In the genomic region with DNA sequence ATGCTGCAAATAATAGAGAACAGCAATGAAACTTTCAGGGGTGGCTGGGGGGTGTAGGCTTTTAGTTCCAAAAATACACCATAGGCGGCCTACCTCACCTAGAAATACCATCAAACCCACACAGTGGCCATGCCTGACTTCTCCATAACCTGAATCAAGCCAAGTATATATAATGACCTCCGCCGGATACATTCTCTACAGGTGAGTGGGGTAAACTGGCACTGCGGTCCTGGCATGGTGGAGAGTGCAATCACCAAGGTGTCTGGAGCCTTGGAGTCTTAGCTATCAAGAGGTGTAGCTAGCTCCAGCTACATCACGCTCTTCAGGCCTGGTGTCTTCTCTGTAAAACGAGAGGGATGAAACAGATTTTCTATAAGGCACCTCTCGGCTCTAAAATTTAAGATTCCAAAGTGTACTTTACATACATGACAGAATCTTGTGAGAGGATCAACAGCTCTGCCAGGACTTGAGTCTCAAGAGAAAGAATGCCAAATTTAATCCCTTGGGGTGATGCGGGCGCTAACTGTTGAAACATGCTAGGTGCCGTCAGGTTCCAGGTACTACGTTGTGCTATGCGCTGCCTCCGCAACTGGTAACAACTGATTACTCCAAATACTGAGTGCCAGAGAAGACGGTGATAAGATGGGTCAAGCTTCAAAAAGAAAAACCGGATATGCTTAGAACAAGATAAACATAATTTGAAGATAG, we compare ENCODE assay signal across 8 cellular contexts. TPM values are rescaled to one million over a fixed set of nuclear protein-coding genes. Genes with fewer than 3 reads are reported as not detected.
DNase-seq lines count a peak whose midpoint lies in the region; ATAC-seq, FAIRE-seq and TF ChIP-seq lines count a peak whose summit lies in the region.

No MANE protein-coding gene starts in this region.

- POLR2A ChIA-PET in HCT116 (lab: Charles Lee) (no interaction called here), HEK293T (lab: Yijun Ruan, JAX) (interaction anchor here (0.8 to 3.7 kb wide), 12 partner anchors 8 to 164 kb away, joined by 3 to 17 read pairs (median 4); a partner anchor contains a TSS)

- no peak for TF ChIP-seq POLR2A in HCT116 (IDR thresholded peaks at IDR 0.05; ENCODE audit: borderline replicate concordance, extremely low read depth, insufficient read depth, insufficient read length)

- RAD21 ChIA-PET in HCT116 (lab: Charles Lee; ENCODE audit: low non-redundant PET in 1 of 2, low total read pairs in 2 of 2, uncharacterized antibody in 2 of 2, unreplicated experiment in 2 of 2) = no interaction called here

- no peak for TF ChIP-seq RAD21 in HCT116 (IDR thresholded peaks at IDR 0.05; ENCODE audit: low read depth)

- ATAC-seq in HCT116 (no peak), HG03159 (IDR thresholded peaks at IDR 0.05; ENCODE audit: unreplicated experiment) (no peak)

- no peak overlapping the region for H2AFZ ChIP-seq in HCT116 (ENCODE audit: low read depth, low read length, poor library complexity, severe bottlenecking)

- no peak for TF ChIP-seq CTCF in HCT116 (IDR thresholded peaks at IDR 0.05 in 2 of 3, conservative IDR thresholded peaks at IDR 0.05 in 1 of 3; ENCODE audit: borderline replicate concordance in 1 of 3, insufficient read depth in 1 of 3, low read depth in 2 of 3, low read length in 2 of 3)
- no peak for TF ChIP-seq CTCF in VCaP (conservative IDR thresholded peaks at IDR 0.05)

- no peaks in the 10 kb centered on the region for H3K9me3 ChIP-seq in HCT116 (ENCODE audit: control insufficient read depth in 1 of 2, insufficient read depth in 1 of 2, low read depth in 1 of 2, low read length in 2 of 2)
- H3K9me3 ChIP-seq in duodenal mucosa (ENCODE audit: control insufficient read depth in 1 of 2, low read length in 2 of 2) = no peaks in the 10 kb centered on the region
- no peaks in the 10 kb centered on the region for H3K9me3 ChIP-seq in muscle layer of duodenum (ENCODE audit: control insufficient read depth in 1 of 2, low read length in 2 of 2)

- H3K4me1 ChIP-seq in HCT116 (ENCODE audit: control insufficient read depth in 1 of 2, insufficient read depth in 2 of 2, low read length in 2 of 2) = peaks cover 30 to 51% of the 10 kb centered on the region in 2 experiments
- peaks cover 34 to 44% of the 10 kb centered on the region in 2 donors for H3K4me1 ChIP-seq in duodenal mucosa (ENCODE audit: control insufficient read depth in 1 of 2, insufficient read depth in 2 of 2, low read length in 2 of 2)
- peaks cover 27 to 34% of the 10 kb centered on the region in 2 donors for H3K4me1 ChIP-seq in muscle layer of duodenum (ENCODE audit: control insufficient read depth in 1 of 2, insufficient read depth in 2 of 2, low read length in 2 of 2)

- no TSS peak for BruUV-seq in HCT116 (replicated peaks; lab: Mats Ljungman, UMichigan)

- H3K27ac ChIP-seq in HCT116 (ENCODE audit: low read depth, low read length) (peak overlapping the region; percentile 95), VCaP (peak overlapping the region; percentile 98), duodenal mucosa (ENCODE audit: low read depth, low read length) (peak overlapping the region; percentile 100), muscle layer of duodenum (ENCODE audit: low read length) (peak overlapping the region; percentile 93)

- peak; percentile 16 for DNase-seq in ACHN
- DNase-seq in HCT116 (ENCODE audit: low read depth, low spot score) = no peak
- DNase-seq in HEK293T (ENCODE audit: extremely low spot score) = no peak
- no peak for DNase-seq in frontal cortex (ENCODE audit: low spot score in 2 of 2)

- in situ Hi-C loops in ACHN (cut with HindIII; ENCODE audit: low pct_ligation_motif_present, low pct_unique_long_range_greater_than_20kb, low sequenced_read_pairs) = no loop called here

- H3K36me3 ChIP-seq in HCT116 (ENCODE audit: control insufficient read depth in 1 of 2, insufficient read depth in 2 of 2, low read length in 2 of 2) = peaks cover 0 to 5% of the 10 kb centered on the region in 2 experiments; a peak in 1 of 4 replicates
- H3K36me3 ChIP-seq in duodenal mucosa (ENCODE audit: control insufficient read depth in 1 of 2, insufficient read depth in 2 of 2, low read length in 2 of 2) = no peaks in the 10 kb centered on the region
- H3K36me3 ChIP-seq in muscle layer of duodenum (ENCODE audit: control insufficient read depth in 1 of 2, insufficient read depth in 2 of 2, low read length in 2 of 2) = peaks cover 0 to 8% of the 10 kb centered on the region in 2 donors

- H4K20me1 ChIP-seq in HCT116 (ENCODE audit: insufficient read depth) = no peaks in the 10 kb centered on the region

- no peaks in the 10 kb centered on the region for H3K9me2 ChIP-seq in HCT116 (ENCODE audit: insufficient read depth)

- intact Hi-C loops in HCT116 (cut with micrococcal nuclease) = no loop called here

- H3K4me2 ChIP-seq in HCT116 (ENCODE audit: low read length) = peak overlapping the region; percentile 89

- H3K4me3 ChIP-seq in HCT116 (replicated peaks in 1 of 2; ENCODE audit: low read depth in 1 of 2, low read length in 2 of 2) (peak overlapping the region; percentile 74 to 97), duodenal mucosa (ENCODE audit: low read depth in 1 of 2, low read length in 2 of 2) (peak overlapping the region; percentile 93 to 94), muscle layer of duodenum (ENCODE audit: low read depth in 1 of 2, low read length in 2 of 2) (peak overlapping the region; percentile 81 to 90)

- FAIRE-seq in frontal cortex (lab: Jason Lieb, UNC) = no peak

- H3K79me2 ChIP-seq in HCT116 (ENCODE audit: insufficient read depth, low read length) = peaks cover 76% of the 10 kb centered on the region

- CTCF ChIA-PET in HCT116 (lab: Charles Lee) (interaction anchor here (3.2 kb wide), 1 partner anchor 9 kb away, joined by 9 read pairs; no protein-coding TSS in a partner anchor), HEK293T (lab: Yijun Ruan, JAX) (interaction anchor here (0.9 to 2.6 kb wide), 3 partner anchors 9 to 137 kb away, joined by 3 to 11 read pairs (median 5); no protein-coding TSS in a partner anchor)

- peak overlapping the region; percentile 85 for H3K9ac ChIP-seq in HCT116 (ENCODE audit: low read length)
- H3K9ac ChIP-seq in duodenal mucosa (ENCODE audit: low read depth in 1 of 2, low read length in 2 of 2) = peak overlapping the region; percentile 93 to 97

- H3K27me3 ChIP-seq in HCT116 (ENCODE audit: insufficient read depth, low read length) (no peaks in the 10 kb centered on the region), duodenal mucosa (ENCODE audit: control insufficient read depth in 1 of 2, insufficient read depth in 2 of 2, low read length in 2 of 2) (no peaks in the 10 kb centered on the region), muscle layer of duodenum (ENCODE audit: low read depth, low read length) (no peaks in the 10 kb centered on the region)

TF ChIP-seq in HCT116, 20 proteins besides CTCF, POLR2A, EP300 and RAD21 (continues in another document):
- no peak for TF ChIP-seq SRF (IDR thresholded peaks at IDR 0.05; ENCODE audit: low read depth)
- no peak for TF ChIP-seq ZNF274 (IDR thresholded peaks at IDR 0.05; ENCODE audit: low read depth, low read length)
- TF ChIP-seq EZH2 (IDR thresholded peaks at IDR 0.05) = no peak

TF ChIP-seq in HEK293T, 16 proteins besides CTCF, POLR2A, EP300 and RAD21:
- TF ChIP-seq FOXA1 (IDR thresholded peaks at IDR 0.05) (no peak), ARNT (IDR thresholded peaks at IDR 0.05) (no peak), SUZ12 (IDR thresholded peaks at IDR 0.05) (no peak), ELF4 (IDR thresholded peaks at IDR 0.05) (no peak), NFRKB (IDR thresholded peaks at IDR 0.05) (no peak), L3MBTL2 (conservative IDR thresholded peaks at IDR 0.05) (no peak), SP1 (IDR thresholded peaks at IDR 0.05) (no peak), ZNF384 (IDR thresholded peaks at IDR 0.05) (no peak)
- TF ChIP-seq, protein P1, sequence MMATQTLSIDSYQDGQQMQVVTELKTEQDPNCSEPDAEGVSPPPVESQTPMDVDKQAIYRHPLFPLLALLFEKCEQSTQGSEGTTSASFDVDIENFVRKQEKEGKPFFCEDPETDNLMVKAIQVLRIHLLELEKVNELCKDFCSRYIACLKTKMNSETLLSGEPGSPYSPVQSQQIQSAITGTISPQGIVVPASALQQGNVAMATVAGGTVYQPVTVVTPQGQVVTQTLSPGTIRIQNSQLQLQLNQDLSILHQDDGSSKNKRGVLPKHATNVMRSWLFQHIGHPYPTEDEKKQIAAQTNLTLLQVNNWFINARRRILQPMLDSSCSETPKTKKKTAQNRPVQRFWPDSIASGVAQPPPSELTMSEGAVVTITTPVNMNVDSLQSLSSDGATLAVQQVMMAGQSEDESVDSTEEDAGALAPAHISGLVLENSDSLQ (IDR thresholded peaks at IDR 0.05) = no peak

RNA-seq across cellular contexts. Expression of a gene that starts 1.0 kb away (rescaled TPM):
- total RNA-seq in HCT116 (2021; ENCODE audit: unreplicated experiment) = 19.0 TPM
- polyA plus RNA-seq in HCT116 (2012) = 12.9 and 13.3 TPM in 2 replicates
- 15.5 TPM for total RNA-seq in frontal cortex

RNA-seq across cellular contexts. Expression of a gene that starts 1.9 kb away (rescaled TPM):
- total RNA-seq in HCT116 (2021; ENCODE audit: unreplicated experiment) (20.6 TPM), frontal cortex (52.2 TPM)
- polyA plus RNA-seq in HCT116 (2012) = 9.3 and 11.4 TPM in 2 replicates

RNA-seq across cellular contexts. Expression of a gene that starts 37.3 kb away (rescaled TPM):
- 0.54 TPM for total RNA-seq in HCT116 (2021; ENCODE audit: unreplicated experiment)
- polyA plus RNA-seq in HCT116 (2012) = 0.04 and 0.09 TPM in 2 replicates
- 37.5 TPM for total RNA-seq in frontal cortex

RNA-seq across cellular contexts. Expression of a gene that starts 37.9 kb away (rescaled TPM):
- total RNA-seq in HCT116 (2021; ENCODE audit: unreplicated experiment) (2.5 TPM), frontal cortex (9.0 TPM)
- 1.1 and 1.3 TPM in 2 replicates for polyA plus RNA-seq in HCT116 (2012)

RNA-seq across cellular contexts. Expression of a gene that starts 47.1 kb away (rescaled TPM):
- total RNA-seq in HCT116 (2021; ENCODE audit: unreplicated experiment) (0.47 TPM), frontal cortex (0.82 TPM)
- 0.21 and 0.26 TPM in 2 replicates for polyA plus RNA-seq in HCT116 (2012)

Comparison
In these comparisons a context has a peak if more than half of its experiments do, and no peak if none do; other contexts are left out.
1. RNA of a gene that starts 37.3 kb away (total RNA-seq): 37.5 TPM in frontal cortex (single experiment); 0.54 TPM in HCT116 (single experiment); every median in the first group is over 10 times any median in the second.
2. Peak in every context shown above with its lines, with median percentiles within 50 percentile points of each other: H3K27ac ChIP-seq and H3K4me3 ChIP-seq.